Comparison of ENCODE assay signal across 8 cellular contexts in genomic region chr22:41447435-41448188, GRCh38. TPM values are rescaled to one million over a fixed set of nuclear protein-coding genes. Genes with fewer than 3 reads are reported as not detected.
DNase-seq lines count a peak whose midpoint lies in the region; ATAC-seq and TF ChIP-seq lines count a peak whose summit lies in the region.

No MANE protein-coding gene starts in this region.

- peak overlapping the region; percentile 84 for H3K4me3 Mint-ChIP-seq in central memory CD8-positive, alpha-beta T cell

- H3K36me3 ChIP-seq in kidney epithelial cell (ENCODE audit: control insufficient read depth, insufficient read depth, low read length) = no peaks in the 10 kb centered on the region

- H3K27ac Mint-ChIP-seq in central memory CD8-positive, alpha-beta T cell (ENCODE audit: low read depth) = peak overlapping the region; percentile 75

- ATAC-seq in GM18907 (IDR thresholded peaks at IDR 0.05; ENCODE audit: unreplicated experiment) = peak; percentile 10
- peak; percentile 4 for ATAC-seq in central memory CD8-positive, alpha-beta T cell (replicated peaks; ENCODE audit: extremely low read depth, poor library complexity, severe bottlenecking)
- no peak for ATAC-seq in HG03460 (IDR thresholded peaks at IDR 0.05; ENCODE audit: unreplicated experiment)
- no peak for ATAC-seq in GM21515 (IDR thresholded peaks at IDR 0.05; ENCODE audit: unreplicated experiment)

- peak overlapping the region; percentile 81 for H3K4me3 ChIP-seq in kidney epithelial cell (ENCODE audit: low read depth, low read length)

- peak; percentile 73 for DNase-seq in NCI-H2171 treated with DMSO at 0.1 percent for 48 hours (lab: John Stamatoyannopoulos, UW)
- DNase-seq in activated CD4-positive, CD25-positive, alpha-beta regulatory T cell (lab: John Stamatoyannopoulos, UW) = peak; percentile 27 to 55 (median 42)
- peak in 1 of 2 donors; percentile 24 for DNase-seq in central memory CD8-positive, alpha-beta T cell (ENCODE audit: low spot score in 2 of 2)
- DNase-seq in kidney epithelial cell (ENCODE audit: low read depth) = no peak
- peak; percentile 60 for DNase-seq in stimulated activated CD4-positive, alpha-beta T cell treated with anti-CD3 and anti-CD28 coated beads, Interleukin-12 subunit alpha, Interleukin-12 subunit beta, amount 100 ng/mL, for 4 hours

- H3K9me3 Mint-ChIP-seq in central memory CD8-positive, alpha-beta T cell = no peaks in the 10 kb centered on the region

- peaks cover 32% of the 10 kb centered on the region for H3K36me3 Mint-ChIP-seq in central memory CD8-positive, alpha-beta T cell (ENCODE audit: insufficient read depth)

- H3K27me3 Mint-ChIP-seq in central memory CD8-positive, alpha-beta T cell = no peaks in the 10 kb centered on the region

- H3K27me3 ChIP-seq in kidney epithelial cell (ENCODE audit: control insufficient read depth, insufficient read depth, low read length) = no peaks in the 10 kb centered on the region

- TF ChIP-seq CTCF in kidney epithelial cell (IDR thresholded peaks at IDR 0.05; ENCODE audit: insufficient read depth, low read length, poor library complexity, severe bottlenecking) = no peak

- peaks cover 33% of the 10 kb centered on the region for H3K4me1 Mint-ChIP-seq in central memory CD8-positive, alpha-beta T cell

RNA-seq across cellular contexts. Expression of gene TOB2, which starts 1.0 kb away (rescaled TPM):
- 31.2 and 36.1 TPM in 2 replicates for total RNA-seq in kidney epithelial cell

RNA-seq across cellular contexts. Expression of gene PHF5A, which starts 20.9 kb away (rescaled TPM):
- 50.6 and 53.3 TPM in 2 replicates for total RNA-seq in kidney epithelial cell

RNA-seq across cellular contexts. Expression of gene ACO2, which starts 21.3 kb away (rescaled TPM):
- total RNA-seq in kidney epithelial cell = 103 and 110 TPM in 2 replicates

Comparison
In these comparisons a context has a peak if more than half of its experiments do, and no peak if none do; other contexts are left out.
1. ATAC-seq: peak in GM18907 (single experiment) and central memory CD8-positive, alpha-beta T cell (single experiment); none in HG03460 (single experiment) and GM21515 (single experiment).